ENCODE assay signal across 8 cellular contexts in genomic region chr16:3101018-3101840, GRCh38. TPM values are rescaled to one million over a fixed set of nuclear protein-coding genes. Genes with fewer than 3 reads are reported as not detected.
A peak's percentile ranks its signal among the peaks of the same experiment; 100 is the strongest.
DNase-seq lines count a peak whose midpoint lies in the region; ATAC-seq and TF ChIP-seq lines count a peak whose summit lies in the region.

No MANE protein-coding gene starts in this region.

- POLR2A ChIA-PET in SK-N-SH (lab: Yijun Ruan, JAX), result no interaction called here

- ATAC-seq in SK-N-SH treated with all-trans-retinoic acid at 6 μM for 48 hours (no peak), GM19463 (IDR thresholded peaks at IDR 0.05; ENCODE audit: unreplicated experiment) (no peak), HG03108 (IDR thresholded peaks at IDR 0.05; ENCODE audit: unreplicated experiment) (no peak)
- no peak for ATAC-seq in activated T-helper 17 cell treated with anti-CD3 and anti-CD28 coated beads, Interleukin-2, amount 50 U/mL, for 72 hours (replicated peaks)

- no peaks in the 10 kb centered on the region for H3K9me3 Mint-ChIP-seq in activated T-helper 17 cell treated with anti-CD3 and anti-CD28 coated beads, Interleukin-2, amount 50 U/mL, for 72 hours

- H3K4me3 Mint-ChIP-seq in activated T-helper 17 cell treated with anti-CD3 and anti-CD28 coated beads, Interleukin-2, amount 50 U/mL, for 72 hours, result peak overlapping the region; percentile 71

- TF ChIP-seq EP300 in SK-N-SH (IDR thresholded peaks at IDR 0.05; ENCODE audit: borderline replicate concordance in 1 of 2, low read depth in 1 of 2, low read length in 1 of 2), result no peak

- H2AFZ ChIP-seq in SK-N-SH (ENCODE audit: low read depth), result no peak overlapping the region

- TF ChIP-seq RAD21 in SK-N-SH (IDR thresholded peaks at IDR 0.05; ENCODE audit: low read length), result no peak

- CTCF ChIA-PET in SK-N-SH (lab: Yijun Ruan, JAX), result interaction anchor here (0.7 to 3.0 kb wide), 13 partner anchors 11 to 70 kb away, joined by 3 to 15 read pairs (median 4); partner anchors contain the start of gene ZNF205

- 63% methylated on average over 29 of the region's 29 CpGs for WGBS in SK-N-SH (ENCODE audit: low lambda C conversion rate)
- 49 to 52% methylated on average over 29 of the region's 29 CpGs for WGBS in testis, 2 donors

- H3K27me3 Mint-ChIP-seq in activated T-helper 17 cell treated with anti-CD3 and anti-CD28 coated beads, Interleukin-2, amount 50 U/mL, for 72 hours, result no peaks in the 10 kb centered on the region

- H3K9me3 ChIP-seq in SK-N-SH (no peaks in the 10 kb centered on the region), testis (no peaks in the 10 kb centered on the region)

- H3K9me2 ChIP-seq in SK-N-SH, result no peaks in the 10 kb centered on the region

- H3K27ac ChIP-seq in SK-N-SH (ENCODE audit: low read depth in 2 of 2, low read length in 1 of 2) (no peak overlapping the region), testis (peak overlapping the region in 1 of 2 donors; percentile 29)

- intact Hi-C loops in testis (cut with DNase I; ENCODE audit: low total_unique reads), result no loop called here

- H3K4me1 Mint-ChIP-seq in activated T-helper 17 cell treated with anti-CD3 and anti-CD28 coated beads, Interleukin-2, amount 50 U/mL, for 72 hours, result peaks cover 24% of the 10 kb centered on the region

- H3K27me3 ChIP-seq in SK-N-SH (ENCODE audit: insufficient read depth) (no peaks in the 10 kb centered on the region), testis (no peaks in the 10 kb centered on the region)

- TF ChIP-seq POLR2A in testis (IDR thresholded peaks at IDR 0.05), result no peak

- H4K20me1 ChIP-seq in SK-N-SH (ENCODE audit: insufficient read depth), result no peaks in the 10 kb centered on the region

- DNase-seq in SK-N-SH, result peak; percentile 70
- DNase-seq in NCI-H1930 (lab: John Stamatoyannopoulos, UW), result peak; percentile 44 to 70
- DNase-seq in iris pigment epithelial cell (ENCODE audit: low read depth), result peak; percentile 30
- DNase-seq in testis, result peak; percentile 41

- peak overlapping the region; percentile 46 for H3K27ac Mint-ChIP-seq in activated T-helper 17 cell treated with anti-CD3 and anti-CD28 coated beads, Interleukin-2, amount 50 U/mL, for 72 hours

- H3K79me2 ChIP-seq in SK-N-SH (ENCODE audit: insufficient read depth), result no peaks in the 10 kb centered on the region

- no peaks in the 10 kb centered on the region for H3K36me3 Mint-ChIP-seq in activated T-helper 17 cell treated with anti-CD3 and anti-CD28 coated beads, Interleukin-2, amount 50 U/mL, for 72 hours (ENCODE audit: low read depth)

- no peak overlapping the region for H3K4me2 ChIP-seq in SK-N-SH

- peak; percentile 70 for TF ChIP-seq CTCF in SK-N-SH (IDR thresholded peaks at IDR 0.05)
- peak in 1 of 3 experiments; percentile 69 for TF ChIP-seq CTCF in testis (IDR thresholded peaks at IDR 0.05)

- no peaks in the 10 kb centered on the region for H3K36me3 ChIP-seq in SK-N-SH (replicated peaks in 1 of 2; ENCODE audit: control insufficient read depth in 1 of 2, insufficient read depth in 2 of 2, low read length in 1 of 2)
- H3K36me3 ChIP-seq in testis (ENCODE audit: low read depth, missing control alignments), result no peaks in the 10 kb centered on the region

- H3F3A ChIP-seq in SK-N-SH (replicated peaks; ENCODE audit: insufficient read depth), result peaks cover 7% of the 10 kb centered on the region

- H3K4me1 ChIP-seq in SK-N-SH (ENCODE audit: control insufficient read depth in 1 of 2, insufficient read depth in 2 of 2, low read depth in 1 of 2, low read length in 1 of 2) (peaks cover 9 to 14% of the 10 kb centered on the region in 2 experiments; a peak in 2 of 4 replicates), testis (peaks cover 8% of the 10 kb centered on the region)

- peak overlapping the region in 1 of 2 experiments; percentile 14; a peak in 1 of 4 replicates for H3K4me3 ChIP-seq in SK-N-SH (ENCODE audit: low read depth in 2 of 2, low read length in 1 of 2)
- H3K4me3 ChIP-seq in testis, result no peak overlapping the region

- no peak overlapping the region for H3K9ac ChIP-seq in SK-N-SH

TF ChIP-seq in SK-N-SH, 30 proteins besides CTCF, POLR2A, EP300 and RAD21 (continues in another document):
- TF ChIP-seq CHD2 (IDR thresholded peaks at IDR 0.05; ENCODE audit: low read length, partially characterized antibody), result no peak
- no peak for TF ChIP-seq TEAD4 (IDR thresholded peaks at IDR 0.05; ENCODE audit: borderline replicate concordance, insufficient read depth)
- TF ChIP-seq RCOR1 (IDR thresholded peaks at IDR 0.05; ENCODE audit: low read length), result no peak
- no peak for TF ChIP-seq MXI1 (IDR thresholded peaks at IDR 0.05; ENCODE audit: low read depth, low read length)
- TF ChIP-seq MEF2A (IDR thresholded peaks at IDR 0.05; ENCODE audit: borderline replicate concordance, low read depth), result no peak
- no peak for TF ChIP-seq FOXM1 (IDR thresholded peaks at IDR 0.05; ENCODE audit: low read depth)
- no peak for TF ChIP-seq POLR2AphosphoS5 (IDR thresholded peaks at IDR 0.05; ENCODE audit: low read depth, low read length)
- no peak for TF ChIP-seq JUND (IDR thresholded peaks at IDR 0.05)
- no peak for TF ChIP-seq GATA2 (CRISPR knock-in tag; IDR thresholded peaks at IDR 0.05)
- no peak for TF ChIP-seq TCF12 (IDR thresholded peaks at IDR 0.05)
- no peak for TF ChIP-seq FOSL2 (IDR thresholded peaks at IDR 0.05; ENCODE audit: borderline replicate concordance, low read depth)
- TF ChIP-seq MAX (IDR thresholded peaks at IDR 0.05; ENCODE audit: low read depth), result no peak

TF ChIP-seq in SK-N-SH treated with all-trans-retinoic acid at 6 μM for 48 hours, 23 proteins besides CTCF, POLR2A, EP300 and RAD21 (continues in another document):
- no peak for TF ChIP-seq OSR1 (CRISPR knock-in tag; IDR thresholded peaks at IDR 0.05)
- TF ChIP-seq ZNF8 (CRISPR knock-in tag; IDR thresholded peaks at IDR 0.05), result no peak
- TF ChIP-seq, protein P1, sequence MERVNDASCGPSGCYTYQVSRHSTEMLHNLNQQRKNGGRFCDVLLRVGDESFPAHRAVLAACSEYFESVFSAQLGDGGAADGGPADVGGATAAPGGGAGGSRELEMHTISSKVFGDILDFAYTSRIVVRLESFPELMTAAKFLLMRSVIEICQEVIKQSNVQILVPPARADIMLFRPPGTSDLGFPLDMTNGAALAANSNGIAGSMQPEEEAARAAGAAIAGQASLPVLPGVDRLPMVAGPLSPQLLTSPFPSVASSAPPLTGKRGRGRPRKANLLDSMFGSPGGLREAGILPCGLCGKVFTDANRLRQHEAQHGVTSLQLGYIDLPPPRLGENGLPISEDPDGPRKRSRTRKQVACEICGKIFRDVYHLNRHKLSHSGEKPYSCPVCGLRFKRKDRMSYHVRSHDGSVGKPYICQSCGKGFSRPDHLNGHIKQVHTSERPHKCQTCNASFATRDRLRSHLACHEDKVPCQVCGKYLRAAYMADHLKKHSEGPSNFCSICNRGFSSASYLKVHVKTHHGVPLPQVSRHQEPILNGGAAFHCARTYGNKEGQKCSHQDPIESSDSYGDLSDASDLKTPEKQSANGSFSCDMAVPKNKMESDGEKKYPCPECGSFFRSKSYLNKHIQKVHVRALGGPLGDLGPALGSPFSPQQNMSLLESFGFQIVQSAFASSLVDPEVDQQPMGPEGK (CRISPR knock-in tag; IDR thresholded peaks at IDR 0.05; ENCODE audit: borderline replicate concordance), result no peak
- no peak for TF ChIP-seq BACH2 (CRISPR knock-in tag; IDR thresholded peaks at IDR 0.05; ENCODE audit: borderline replicate concordance)
- no peak for TF ChIP-seq RARB (CRISPR knock-in tag; IDR thresholded peaks at IDR 0.05)
- no peak for TF ChIP-seq ISL1 (CRISPR knock-in tag; IDR thresholded peaks at IDR 0.05)
- TF ChIP-seq ESRRG (CRISPR knock-in tag; IDR thresholded peaks at IDR 0.05), result no peak
- no peak for TF ChIP-seq ZNF70 (CRISPR knock-in tag; IDR thresholded peaks at IDR 0.05)
- no peak for TF ChIP-seq ARNTL (CRISPR knock-in tag; IDR thresholded peaks at IDR 0.05; ENCODE audit: borderline replicate concordance, low read depth)
- TF ChIP-seq ZFP30 (CRISPR knock-in tag; IDR thresholded peaks at IDR 0.05), result no peak
- no peak for TF ChIP-seq CSDC2 (CRISPR knock-in tag; IDR thresholded peaks at IDR 0.05)
- TF ChIP-seq GLIS3 (CRISPR knock-in tag; IDR thresholded peaks at IDR 0.05), result no peak
- no peak for TF ChIP-seq PPARA (CRISPR knock-in tag; IDR thresholded peaks at IDR 0.05; ENCODE audit: borderline replicate concordance)

RNA-seq across cellular contexts. Expression of gene ZSCAN10, which starts 2.1 kb away (rescaled TPM):
- 0.05 TPM in 1 of 2 replicates, not detected in the other for polyA plus RNA-seq in SK-N-SH (2012; rRNA removed)
- polyA plus RNA-seq in SK-N-SH (2012; cell fraction: cytosol; rRNA removed), result not detected in 2 replicates
- polyA plus RNA-seq in SK-N-SH (2012; cell fraction: nucleus; rRNA removed), result 0.08 and 0.16 TPM in 2 replicates
- total RNA-seq in activated T-helper 17 cell treated with anti-CD3 and anti-CD28 coated beads, Interleukin-2, amount 50 U/mL, for 72 hours, result under 1 TPM; 0.34 to 0.45 TPM
- under 1 TPM; 0.79 to 0.93 TPM for total RNA-seq in testis
- 0.91 TPM for polyA plus RNA-seq in testis (ENCODE audit: insufficient read depth, low read depth, low replicate concordance)

RNA-seq across cellular contexts. Expression of gene ZNF205, which starts 11.2 kb away (rescaled TPM):
- polyA plus RNA-seq in SK-N-SH (2012; rRNA removed) (7.6 and 9.7 TPM in 2 replicates), testis (ENCODE audit: insufficient read depth, low read depth, low replicate concordance) (5.5 TPM)
- polyA plus RNA-seq in SK-N-SH (2012; cell fraction: cytosol; rRNA removed), result 3.8 and 6.7 TPM in 2 replicates
- 17.6 and 22.7 TPM in 2 replicates for polyA plus RNA-seq in SK-N-SH (2012; cell fraction: nucleus; rRNA removed)
- not detected for total RNA-seq in activated T-helper 17 cell treated with anti-CD3 and anti-CD28 coated beads, Interleukin-2, amount 50 U/mL, for 72 hours
- total RNA-seq in testis, result 10 to 100 TPM in 1 of 2 donors, 1 to 10 TPM in 1; 9.8 to 19.4 TPM

RNA-seq across cellular contexts. Expression of gene ZNF213, which starts 33.6 kb away (rescaled TPM):
- polyA plus RNA-seq in SK-N-SH (2012; rRNA removed), result 0.83 and 1.1 TPM in 2 replicates
- polyA plus RNA-seq in SK-N-SH (2012; cell fraction: cytosol; rRNA removed), result 0.55 and 0.92 TPM in 2 replicates
- 1.4 and 2.5 TPM in 2 replicates for polyA plus RNA-seq in SK-N-SH (2012; cell fraction: nucleus; rRNA removed)
- 1 to 10 TPM; 6.4 to 8.6 TPM for total RNA-seq in activated T-helper 17 cell treated with anti-CD3 and anti-CD28 coated beads, Interleukin-2, amount 50 U/mL, for 72 hours
- total RNA-seq in testis, result 10 to 100 TPM; 43.1 to 57.3 TPM
- 46.8 TPM for polyA plus RNA-seq in testis (ENCODE audit: insufficient read depth, low read depth, low replicate concordance)

RNA-seq across cellular contexts. Expression of gene IL32, which starts 35.8 kb away (rescaled TPM):
- polyA plus RNA-seq in SK-N-SH (2012; rRNA removed) (26.4 and 34.7 TPM in 2 replicates), testis (ENCODE audit: insufficient read depth, low read depth, low replicate concordance) (62.2 TPM)
- polyA plus RNA-seq in SK-N-SH (2012; cell fraction: cytosol; rRNA removed), result 21.8 and 21.9 TPM in 2 replicates
- polyA plus RNA-seq in SK-N-SH (2012; cell fraction: nucleus; rRNA removed), result 39.1 and 47.2 TPM in 2 replicates
- 1,000 to 10,000 TPM; 3,603 to 3,666 TPM for total RNA-seq in activated T-helper 17 cell treated with anti-CD3 and anti-CD28 coated beads, Interleukin-2, amount 50 U/mL, for 72 hours
- 10 to 100 TPM; 27.1 to 33.0 TPM for total RNA-seq in testis

RNA-seq across cellular contexts. Expression of gene MMP25, which starts 54.9 kb away (rescaled TPM):
- polyA plus RNA-seq in SK-N-SH (2012; rRNA removed) (0.03 and 0.05 TPM in 2 replicates), testis (ENCODE audit: insufficient read depth, low read depth, low replicate concordance) (0.53 TPM)
- 0.01 TPM in 2 replicates for polyA plus RNA-seq in SK-N-SH (2012; cell fraction: cytosol; rRNA removed)
- 0.05 and 0.13 TPM in 2 replicates for polyA plus RNA-seq in SK-N-SH (2012; cell fraction: nucleus; rRNA removed)
- 1 to 10 TPM; 5.9 to 7.1 TPM for total RNA-seq in activated T-helper 17 cell treated with anti-CD3 and anti-CD28 coated beads, Interleukin-2, amount 50 U/mL, for 72 hours
- 1 to 10 TPM in 1 of 2 donors, under 1 TPM in 1; 0.62 to 1.5 TPM for total RNA-seq in testis

Comparison
In these comparisons a context has a peak if more than half of its experiments do, and no peak if none do; other contexts are left out.
1. RNA of gene ZNF205, which starts 11.2 kb away (total RNA-seq): 9.8 to 19.4 TPM in testis; not detected in activated T-helper 17 cell treated with anti-CD3 and anti-CD28 coated beads, Interleukin-2, amount 50 U/mL, for 72 hours; every median in the first group is over 4 times any median in the second.
2. RNA of gene ZNF213, which starts 33.6 kb away (total RNA-seq): 43.1 to 57.3 TPM in testis; 6.4 to 8.6 TPM in activated T-helper 17 cell treated with anti-CD3 and anti-CD28 coated beads, Interleukin-2, amount 50 U/mL, for 72 hours; every median in the first group is over 4 times any median in the second.
3. Peak in every context shown above with its lines, with median percentiles within 50 percentile points of each other: DNase-seq.